Comparison of ENCODE assay signal across 22 cellular contexts in genomic region chr5:111480346-111480745, GRCh38.
"Had no signal": no experiment of that assay in that cellular context is flagged by ENCODE, and none has a peak within 500 bp of the region (broad histone marks: within the 10 kb centered on the region; RNA-seq: fewer than 3 reads in every experiment).

No MANE protein-coding gene starts in this region.

- H3K9me3 ChIP-seq: esophagus squamous epithelium, lower lobe of right lung, ovary, psoas muscle, sigmoid colon, testis, tibial artery had no signal

- H3K4me3 Mint-ChIP-seq: endodermal cell; memory B cell; natural killer cell; stimulated activated memory B cell treated with anti-CD40 and anti-IgM and Interleukin-4, amounts not matched to agents 10 μg/mL and 1 μg/mL and 100 μg/mL, for 72 hours; type B pancreatic cell had no signal

- H3K27ac Mint-ChIP-seq: endodermal cell; memory B cell; natural killer cell; stimulated activated memory B cell treated with anti-CD40 and anti-IgM and Interleukin-4, amounts not matched to agents 10 μg/mL and 1 μg/mL and 100 μg/mL, for 72 hours; type B pancreatic cell had no signal

- DNase-seq: effector CD8-positive, alpha-beta T cell; endodermal cell; esophagus squamous epithelium; head of caudate nucleus; left ventricle myocardium superior; lower lobe of right lung; natural killer cell; occipital lobe; ovary; posterior cingulate gyrus; psoas muscle; right cardiac atrium; sigmoid colon; stimulated activated CD4-positive, alpha-beta T cell treated with anti-CD3 and anti-CD28 coated beads, Interleukin-2, amount 100 ng/mL, for 24 hours; stimulated activated CD4-positive, alpha-beta T cell treated with anti-CD3 and anti-CD28 coated beads, Interleukin-4, amount 100 ng/mL, for 24 hours; stimulated activated naive CD8-positive, alpha-beta T cell treated with anti-CD3 and anti-CD28 coated beads, Interleukin-15, Interleukin-2, amounts not matched to agents 100 U/mL and 50 U/mL, for 24 hours; substantia nigra; testis; tibial artery had no signal

- ATAC-seq: left ventricle myocardium superior; lower lobe of right lung; natural killer cell; psoas muscle; right cardiac atrium; stimulated activated memory B cell treated with anti-CD40 and anti-IgM and Interleukin-4, amounts not matched to agents 10 μg/mL and 1 μg/mL and 100 μg/mL, for 72 hours; stimulated activated naive CD8-positive, alpha-beta T cell treated with anti-CD3 and anti-CD28 coated beads, Interleukin-15, Interleukin-2, amounts not matched to agents 100 U/mL and 50 U/mL, for 24 hours had no signal

- H3K9me3 Mint-ChIP-seq: endodermal cell; memory B cell; natural killer cell; stimulated activated memory B cell treated with anti-CD40 and anti-IgM and Interleukin-4, amounts not matched to agents 10 μg/mL and 1 μg/mL and 100 μg/mL, for 72 hours; type B pancreatic cell had no signal

- H3K36me3 Mint-ChIP-seq: memory B cell; natural killer cell; stimulated activated memory B cell treated with anti-CD40 and anti-IgM and Interleukin-4, amounts not matched to agents 10 μg/mL and 1 μg/mL and 100 μg/mL, for 72 hours; type B pancreatic cell had no signal

- H3K27me3 Mint-ChIP-seq: stimulated activated memory B cell treated with anti-CD40 and anti-IgM and Interleukin-4, amounts not matched to agents 10 μg/mL and 1 μg/mL and 100 μg/mL, for 72 hours; type B pancreatic cell had no signal

- H3K4me1 Mint-ChIP-seq: endodermal cell; natural killer cell; stimulated activated memory B cell treated with anti-CD40 and anti-IgM and Interleukin-4, amounts not matched to agents 10 μg/mL and 1 μg/mL and 100 μg/mL, for 72 hours had no signal
